ENCODE assay signal across 10 cellular contexts in the genomic region with DNA sequence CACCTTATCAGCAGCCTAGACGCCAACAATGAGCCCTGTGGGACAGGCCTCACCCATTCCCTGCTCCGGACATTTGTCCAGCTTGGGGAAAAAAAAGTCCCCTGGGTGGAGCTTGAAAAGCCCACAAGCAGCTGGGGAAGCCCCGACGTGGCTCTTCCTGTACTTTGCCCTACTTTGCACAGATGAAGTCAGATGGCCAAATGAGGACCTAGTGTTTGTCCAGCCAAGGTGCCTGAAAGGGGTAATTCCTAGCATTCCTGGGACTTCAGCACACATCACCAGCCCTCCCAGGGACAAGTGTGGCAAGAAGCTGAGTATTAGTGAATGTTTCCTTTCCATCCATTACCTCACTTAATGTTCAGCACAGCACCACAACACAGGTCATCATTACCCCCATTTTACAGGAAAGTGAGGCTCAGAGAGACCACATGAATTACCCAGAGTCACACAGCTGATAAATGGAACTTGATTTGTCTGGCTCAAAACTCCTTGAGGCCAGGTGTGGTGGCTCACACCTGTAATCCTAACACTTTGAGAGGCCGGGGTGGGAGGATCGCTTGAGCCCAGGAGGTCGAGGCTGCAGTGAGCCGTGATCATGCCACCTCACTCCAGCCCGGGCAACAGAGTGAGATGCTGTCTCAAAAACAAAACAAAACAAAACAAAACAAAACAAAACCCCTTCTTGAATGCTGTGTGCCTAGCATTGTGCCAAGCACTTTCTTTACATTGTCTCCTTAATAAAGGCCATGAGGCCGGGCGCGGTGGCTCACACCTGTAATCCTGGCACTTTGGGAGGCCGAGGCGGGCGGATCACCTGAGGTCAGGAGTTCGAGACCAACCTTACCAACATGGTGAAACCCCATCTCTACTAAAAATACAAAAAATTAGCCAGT. TPM values are rescaled to one million over a fixed set of nuclear protein-coding genes. Genes with fewer than 3 reads are reported as not detected.
DNase-seq lines count a peak whose midpoint lies in the region; ATAC-seq and TF ChIP-seq lines count a peak whose summit lies in the region.
"Had no signal": no experiment of that assay in that cellular context is flagged by ENCODE, and none has a peak within 500 bp of the region (broad histone marks: within the 10 kb centered on the region; RNA-seq: fewer than 3 reads in every experiment).

No MANE protein-coding gene starts in this region.

- TF ChIP-seq CTCF in GM13976 (IDR thresholded peaks at IDR 0.05; ENCODE audit: borderline replicate concordance, control extremely low read depth, extremely low read depth, insufficient read depth, missing control alignments): no peak
- no peak for TF ChIP-seq CTCF in ascending aorta (IDR thresholded peaks at IDR 0.05)

- H3K27me3 ChIP-seq in ascending aorta: no peaks in the 10 kb centered on the region

- H3K4me3 Mint-ChIP-seq in stimulated activated naive B cell treated with anti-CD40 and anti-IgM and Interleukin-4, amounts not matched to agents 10 μg/mL and 1 μg/mL and 100 μg/mL, for 72 hours: peak overlapping the region; percentile 17 to 29
- no peak overlapping the region for H3K4me3 Mint-ChIP-seq in activated T-cell treated with anti-CD3 and anti-CD28 coated beads, Interleukin-2, amount 50 U/mL, for 72 hours
- H3K4me3 Mint-ChIP-seq in T-cell: no peak overlapping the region
- H3K4me3 Mint-ChIP-seq: T-helper 2 cell treated with Interferon-gamma antibody and Interleukin-4, amounts not matched to agents 5 μg/mL and 100 μg/mL, for 36 hours had no signal

- peak overlapping the region; percentile 94 for H3K27ac ChIP-seq in ascending aorta

- no peak for ATAC-seq in stimulated activated naive B cell treated with anti-CD40 and anti-IgM and Interleukin-4, amounts not matched to agents 10 μg/mL and 1 μg/mL and 100 μg/mL, for 72 hours (replicated peaks)
- no peak for ATAC-seq in activated T-cell treated with anti-CD3 and anti-CD28 coated beads, Interleukin-2, amount 50 U/mL, for 72 hours (replicated peaks in 1 of 2)
- ATAC-seq in GM21825 (IDR thresholded peaks at IDR 0.05; ENCODE audit: unreplicated experiment) (no peak), T-cell (replicated peaks in 1 of 4) (no peak)

- peaks cover 5 to 18% of the 10 kb centered on the region in 2 donors for H3K4me1 ChIP-seq in ascending aorta

- H3K4me3 ChIP-seq in ascending aorta: peak overlapping the region in 1 of 2 donors; percentile 15

- H3K36me3 ChIP-seq in ascending aorta: no peaks in the 10 kb centered on the region

- peaks cover 1 to 4% of the 10 kb centered on the region in 2 donors for H3K9me3 Mint-ChIP-seq in stimulated activated naive B cell treated with anti-CD40 and anti-IgM and Interleukin-4, amounts not matched to agents 10 μg/mL and 1 μg/mL and 100 μg/mL, for 72 hours
- H3K9me3 Mint-ChIP-seq in activated T-cell treated with anti-CD3 and anti-CD28 coated beads, Interleukin-2, amount 50 U/mL, for 72 hours: no peaks in the 10 kb centered on the region
- no peaks in the 10 kb centered on the region for H3K9me3 Mint-ChIP-seq in T-cell
- H3K9me3 Mint-ChIP-seq: T-helper 2 cell treated with Interferon-gamma antibody and Interleukin-4, amounts not matched to agents 5 μg/mL and 100 μg/mL, for 36 hours had no signal

- in situ Hi-C loops in GM13976 (cut with MboI; ENCODE audit: low sequenced_read_pairs, unreplicated experiment): loop anchor here (5.0 kb wide), 1 partner anchor 113 kb away; no protein-coding TSS in a partner anchor

- peaks cover 25 to 35% of the 10 kb centered on the region in 2 donors for H3K4me1 Mint-ChIP-seq in stimulated activated naive B cell treated with anti-CD40 and anti-IgM and Interleukin-4, amounts not matched to agents 10 μg/mL and 1 μg/mL and 100 μg/mL, for 72 hours
- H3K4me1 Mint-ChIP-seq in activated T-cell treated with anti-CD3 and anti-CD28 coated beads, Interleukin-2, amount 50 U/mL, for 72 hours (ENCODE audit: low read depth): peaks cover 11% of the 10 kb centered on the region
- peaks cover 11 to 19% (median 13%) of the 10 kb centered on the region in 3 donors for H3K4me1 Mint-ChIP-seq in T-cell

- no peaks in the 10 kb centered on the region for H3K9me3 ChIP-seq in ascending aorta

- intact Hi-C loops in ascending aorta (cut with DNase I): loop anchor here (1.0 to 10.0 kb wide), 6 partner anchors 12 to 677 kb away; a partner anchor contains a TSS

- CTCF ChIA-PET in T-cell (lab: Charles Lee): interaction anchor here in 1 of 2 donors (1.4 kb wide), 1 partner anchor 113 kb away, joined by 4 read pairs; no protein-coding TSS in a partner anchor

- H3K36me3 Mint-ChIP-seq in stimulated activated naive B cell treated with anti-CD40 and anti-IgM and Interleukin-4, amounts not matched to agents 10 μg/mL and 1 μg/mL and 100 μg/mL, for 72 hours: peaks cover 3 to 4% of the 10 kb centered on the region in 2 donors
- H3K36me3 Mint-ChIP-seq in activated T-cell treated with anti-CD3 and anti-CD28 coated beads, Interleukin-2, amount 50 U/mL, for 72 hours (ENCODE audit: insufficient read depth in 2 of 2): no peaks in the 10 kb centered on the region
- no peaks in the 10 kb centered on the region for H3K36me3 Mint-ChIP-seq in T-cell

- POLR2A ChIA-PET in T-cell (lab: Charles Lee): no interaction called here

- H3K27me3 Mint-ChIP-seq in stimulated activated naive B cell treated with anti-CD40 and anti-IgM and Interleukin-4, amounts not matched to agents 10 μg/mL and 1 μg/mL and 100 μg/mL, for 72 hours: peaks cover 7 to 9% of the 10 kb centered on the region in 2 donors
- H3K27me3 Mint-ChIP-seq in activated T-cell treated with anti-CD3 and anti-CD28 coated beads, Interleukin-2, amount 50 U/mL, for 72 hours (ENCODE audit: low read depth): peaks cover 8% of the 10 kb centered on the region
- H3K27me3 Mint-ChIP-seq in T-cell: peaks cover 0 to 4% of the 10 kb centered on the region in 2 donors

- peak overlapping the region; percentile 92 for H3K27ac Mint-ChIP-seq in stimulated activated naive B cell treated with anti-CD40 and anti-IgM and Interleukin-4, amounts not matched to agents 10 μg/mL and 1 μg/mL and 100 μg/mL, for 72 hours
- H3K27ac Mint-ChIP-seq in activated T-cell treated with anti-CD3 and anti-CD28 coated beads, Interleukin-2, amount 50 U/mL, for 72 hours: no peak overlapping the region
- H3K27ac Mint-ChIP-seq in T-cell: peak overlapping the region in 1 of 2 donors; percentile 6
- H3K27ac Mint-ChIP-seq: T-helper 2 cell treated with Interferon-gamma antibody and Interleukin-4, amounts not matched to agents 5 μg/mL and 100 μg/mL, for 36 hours had no signal

- peak; percentile 70 for DNase-seq in GM13976 (ENCODE audit: low spot score)
- peak; percentile 72 to 96 for DNase-seq in ascending aorta (ENCODE audit: low spot score in 2 of 2)
- peak; percentile 91 for DNase-seq in islet precursor cell
- DNase-seq in stimulated activated naive B cell treated with anti-CD40 and anti-IgM and Interleukin-4, amounts not matched to agents 10 μg/mL and 1 μg/mL and 100 μg/mL, for 72 hours: peak; percentile 23
- DNase-seq in activated T-cell treated with anti-CD3 and anti-CD28 coated beads, Interleukin-2, amount 50 U/mL, for 72 hours: no peak
- DNase-seq in UCSD-AML1 (lab: John Stamatoyannopoulos, UW; ENCODE audit: unreplicated experiment): no peak
- DNase-seq in T-cell: no peak
- DNase-seq: stimulated activated CD4-positive, alpha-beta T cell treated with anti-CD3 and anti-CD28 coated beads, Interleukin-4, amount 100 ng/mL, for 24 hours had no signal

RNA-seq across cellular contexts. Expression of a gene that starts 19.9 kb away (rescaled TPM):
- total RNA-seq in ascending aorta (0.21 TPM), T-cell (1 to 10 TPM; 1.4 to 4.3 (median 3.3) TPM)
- total RNA-seq in activated T-cell treated with anti-CD3 and anti-CD28 coated beads, Interleukin-2, amount 50 U/mL, for 72 hours: under 1 TPM in 1 of 2 donors, not detected in 1; 0.48 TPM

RNA-seq across cellular contexts. Expression of a gene that starts 54.2 kb away (rescaled TPM):
- total RNA-seq in ascending aorta: not detected
- total RNA-seq in activated T-cell treated with anti-CD3 and anti-CD28 coated beads, Interleukin-2, amount 50 U/mL, for 72 hours: 1 to 10 TPM; 4.6 to 8.0 TPM
- 10 to 100 TPM in 3 of 5 donors, not detected in 2; 13.0 to 27.3 (median 13.0) TPM for total RNA-seq in T-cell

RNA-seq across cellular contexts. Expression of a gene that starts 59.4 kb away (rescaled TPM):
- total RNA-seq in ascending aorta (44.1 TPM), T-cell (10 to 100 TPM; 34.6 to 62.2 (median 48.4) TPM)
- total RNA-seq in activated T-cell treated with anti-CD3 and anti-CD28 coated beads, Interleukin-2, amount 50 U/mL, for 72 hours: 10 to 100 TPM; 27.9 to 30.3 TPM

Comparison
In these comparisons a context has a peak if more than half of its experiments do, and no peak if none do; other contexts are left out.
1. DNase-seq: peak in GM13976 (single experiment), ascending aorta (2 of 2), islet precursor cell (single experiment) and stimulated activated naive B cell treated with anti-CD40 and anti-IgM and Interleukin-4, amounts not matched to agents 10 μg/mL and 1 μg/mL and 100 μg/mL, for 72 hours (single experiment); none in activated T-cell treated with anti-CD3 and anti-CD28 coated beads, Interleukin-2, amount 50 U/mL, for 72 hours (0 of 2), UCSD-AML1 (single experiment) and T-cell (0 of 34).
2. H3K4me3 Mint-ChIP-seq: peak in stimulated activated naive B cell treated with anti-CD40 and anti-IgM and Interleukin-4, amounts not matched to agents 10 μg/mL and 1 μg/mL and 100 μg/mL, for 72 hours (2 of 2); none in activated T-cell treated with anti-CD3 and anti-CD28 coated beads, Interleukin-2, amount 50 U/mL, for 72 hours (0 of 2) and T-cell (0 of 3).